1 cellular context compared by ENCODE assay signal in the genomic region with DNA sequence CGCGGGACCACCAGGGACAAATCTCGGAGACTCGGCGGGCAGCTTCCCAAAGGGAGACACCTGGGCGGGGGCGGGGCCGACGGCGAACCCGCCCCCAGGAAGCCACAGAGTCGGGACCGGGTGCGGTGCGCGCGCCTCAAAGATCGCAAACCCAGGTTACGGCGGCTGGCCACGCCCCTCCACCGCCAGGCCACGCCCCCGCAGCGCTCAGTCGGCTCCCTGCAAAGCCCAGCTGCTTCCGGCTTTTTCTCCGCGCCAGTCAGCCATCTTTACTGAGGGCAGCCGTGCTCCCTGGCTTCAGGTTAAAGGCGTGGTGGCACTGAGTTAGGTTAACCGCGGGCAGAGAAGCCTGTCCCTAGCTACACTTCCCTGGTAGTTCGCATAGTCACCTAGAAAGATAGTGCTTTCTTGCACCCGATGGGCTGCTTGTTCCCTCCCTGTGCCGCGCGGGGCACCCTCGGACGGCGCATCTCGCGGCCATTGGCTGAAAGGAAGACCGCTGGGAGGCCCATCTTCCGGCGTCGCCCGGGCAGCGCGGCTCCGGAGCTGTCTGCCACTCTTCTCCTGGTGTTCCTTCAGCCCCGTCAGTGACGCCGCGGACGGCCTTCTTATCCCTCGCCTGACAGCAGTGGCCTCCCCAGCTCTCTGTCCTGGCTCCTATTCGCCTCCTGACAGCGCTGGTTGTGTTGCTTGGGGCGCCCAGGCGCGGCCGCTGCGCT.
TF ChIP-seq lines count a peak whose summit lies in the region.

TSS of gene TBC1D2 (minus strand) at position 72 of the 719 bp plus-strand sequence. CDS start 108 bp downstream, outside the sequence.

TF ChIP-seq in HepG2, 621 proteins besides CTCF, POLR2A, EP300 and RAD21 (continued from another document and continues in another):
- peak; percentile 71; the same call in 2 of the 3 replicates for TF ChIP-seq MXI1 (IDR thresholded peaks at IDR 0.05; ENCODE audit: borderline replicate concordance, low read depth, low read length)
- peak; percentile 19; the same call in 1 of the 2 replicates for TF ChIP-seq CSRNP1 (CRISPR knock-in tag; IDR thresholded peaks at IDR 0.05)
- peak; percentile 32; the same call in 1 of the 2 replicates for TF ChIP-seq ISL2 (CRISPR knock-in tag; IDR thresholded peaks at IDR 0.05)
- peak; percentile 79; the same call in 1 of the 2 replicates for TF ChIP-seq IRF2 (CRISPR knock-in tag; IDR thresholded peaks at IDR 0.05)
- peak; percentile 87 for TF ChIP-seq ZNF691 (CRISPR knock-in tag; IDR thresholded peaks at IDR 0.05; ENCODE audit: borderline replicate concordance, low read depth)
- 0 out of 2 replicates have a peak, but pooled peaks have one; percentile 63 for TF ChIP-seq ETV6 (CRISPR knock-in tag; conservative IDR thresholded peaks at IDR 0.05)
- peak; percentile 88 for TF ChIP-seq ZNF263 (CRISPR knock-in tag; IDR thresholded peaks at IDR 0.05)
- TF ChIP-seq TMF1 (CRISPR knock-in tag; IDR thresholded peaks at IDR 0.05; ENCODE audit: low read depth) = peak; percentile 56; the same call in 1 of the 2 replicates
- TF ChIP-seq, protein P1, sequence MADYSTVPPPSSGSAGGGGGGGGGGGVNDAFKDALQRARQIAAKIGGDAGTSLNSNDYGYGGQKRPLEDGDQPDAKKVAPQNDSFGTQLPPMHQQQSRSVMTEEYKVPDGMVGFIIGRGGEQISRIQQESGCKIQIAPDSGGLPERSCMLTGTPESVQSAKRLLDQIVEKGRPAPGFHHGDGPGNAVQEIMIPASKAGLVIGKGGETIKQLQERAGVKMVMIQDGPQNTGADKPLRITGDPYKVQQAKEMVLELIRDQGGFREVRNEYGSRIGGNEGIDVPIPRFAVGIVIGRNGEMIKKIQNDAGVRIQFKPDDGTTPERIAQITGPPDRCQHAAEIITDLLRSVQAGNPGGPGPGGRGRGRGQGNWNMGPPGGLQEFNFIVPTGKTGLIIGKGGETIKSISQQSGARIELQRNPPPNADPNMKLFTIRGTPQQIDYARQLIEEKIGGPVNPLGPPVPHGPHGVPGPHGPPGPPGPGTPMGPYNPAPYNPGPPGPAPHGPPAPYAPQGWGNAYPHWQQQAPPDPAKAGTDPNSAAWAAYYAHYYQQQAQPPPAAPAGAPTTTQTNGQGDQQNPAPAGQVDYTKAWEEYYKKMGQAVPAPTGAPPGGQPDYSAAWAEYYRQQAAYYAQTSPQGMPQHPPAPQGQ (CRISPR knock-in tag; IDR thresholded peaks at IDR 0.05; ENCODE audit: borderline replicate concordance) = peak; percentile 77; the same call in 1 of the 2 replicates
- 0 out of 2 replicates have a peak, but pooled peaks have one; percentile 60 for TF ChIP-seq KLF13 (CRISPR knock-in tag; IDR thresholded peaks at IDR 0.05)
- TF ChIP-seq FOXK1 (CRISPR knock-in tag; IDR thresholded peaks at IDR 0.05; ENCODE audit: borderline replicate concordance, low read depth) = peak; percentile 39; the same call in 1 of the 2 replicates
- TF ChIP-seq TRIM24 (CRISPR knock-in tag; IDR thresholded peaks at IDR 0.05) = no peak
- TF ChIP-seq NR2C2 (CRISPR knock-in tag; IDR thresholded peaks at IDR 0.05; ENCODE audit: borderline replicate concordance) = peak; percentile 87
- no peak; the same call in 1 of the 2 replicates for TF ChIP-seq CBX5 (CRISPR knock-in tag; IDR thresholded peaks at IDR 0.05; ENCODE audit: borderline replicate concordance)
- TF ChIP-seq ZFAT (CRISPR knock-in tag; conservative IDR thresholded peaks at IDR 0.05) = 0 out of 2 replicates have a peak, but pooled peaks have one; percentile 49
- peak; percentile 44; the same call in 1 of the 2 replicates for TF ChIP-seq ZNF234 (CRISPR knock-in tag; conservative IDR thresholded peaks at IDR 0.05)
- TF ChIP-seq CENPX (CRISPR knock-in tag; IDR thresholded peaks at IDR 0.05) = no peak
- peak; percentile 67; the same call in 1 of the 2 replicates for TF ChIP-seq RARG (CRISPR knock-in tag; IDR thresholded peaks at IDR 0.05; ENCODE audit: low read depth)
- 0 out of 2 replicates have a peak, but pooled peaks have one; percentile 34 for TF ChIP-seq MED13 (CRISPR knock-in tag; IDR thresholded peaks at IDR 0.05)
- TF ChIP-seq ZNF547 (CRISPR knock-in tag; IDR thresholded peaks at IDR 0.05) = peak; percentile 61
- peak; percentile 82 for TF ChIP-seq ZNF781 (CRISPR knock-in tag; IDR thresholded peaks at IDR 0.05; ENCODE audit: borderline replicate concordance, not compliant biosample characterization)
- 0 out of 2 replicates have a peak, but pooled peaks have one; percentile 19 for TF ChIP-seq ZBTB7B (CRISPR knock-in tag; IDR thresholded peaks at IDR 0.05)
- TF ChIP-seq CCDC6 (CRISPR knock-in tag; IDR thresholded peaks at IDR 0.05) = no peak; the same call in 1 of the 2 replicates
- TF ChIP-seq ZFP90 (CRISPR knock-in tag; IDR thresholded peaks at IDR 0.05; ENCODE audit: borderline replicate concordance) = peak; percentile 71; the same call in 1 of the 2 replicates
- TF ChIP-seq SMYD3 (CRISPR knock-in tag; IDR thresholded peaks at IDR 0.05) = 0 out of 2 replicates have a peak, but pooled peaks have one; percentile 17
- peak; percentile 78 for TF ChIP-seq TAF1 (CRISPR knock-in tag; IDR thresholded peaks at IDR 0.05)
- peak; percentile 70; the same call in 1 of the 2 replicates for TF ChIP-seq MXD4 (CRISPR knock-in tag; IDR thresholded peaks at IDR 0.05)
- TF ChIP-seq TRAFD1 (CRISPR knock-in tag; IDR thresholded peaks at IDR 0.05; ENCODE audit: borderline replicate concordance) = no peak
- TF ChIP-seq MTF1 (CRISPR knock-in tag; IDR thresholded peaks at IDR 0.05) = no peak; the same call in 1 of the 2 replicates
- TF ChIP-seq ZIK1 (CRISPR knock-in tag; IDR thresholded peaks at IDR 0.05; ENCODE audit: borderline replicate concordance, low read depth) = peak; percentile 45; the same call in 1 of the 2 replicates
- TF ChIP-seq ZNF788 (CRISPR knock-in tag; IDR thresholded peaks at IDR 0.05; ENCODE audit: borderline replicate concordance) = peak; percentile 79; the same call in 1 of the 2 replicates
- no peak for TF ChIP-seq ZNF256 (CRISPR knock-in tag; conservative IDR thresholded peaks at IDR 0.05)
- TF ChIP-seq ZNF720 (CRISPR knock-in tag; IDR thresholded peaks at IDR 0.05) = 0 out of 2 replicates have a peak, but pooled peaks have one; percentile 46
- 0 out of 2 replicates have a peak, but pooled peaks have one; percentile 72 for TF ChIP-seq ZBTB3 (CRISPR knock-in tag; IDR thresholded peaks at IDR 0.05; ENCODE audit: borderline replicate concordance, low read depth)
- TF ChIP-seq ZFX (CRISPR knock-in tag; IDR thresholded peaks at IDR 0.05; ENCODE audit: low read depth) = peak; percentile 95
- no peak for TF ChIP-seq SP1 (IDR thresholded peaks at IDR 0.05)
- TF ChIP-seq SP1 (CRISPR knock-in tag; IDR thresholded peaks at IDR 0.05) = peak; percentile 75; the same call in 1 of the 2 replicates
- TF ChIP-seq AHDC1 (CRISPR knock-in tag; IDR thresholded peaks at IDR 0.05; ENCODE audit: borderline replicate concordance) = peak; percentile 55; the same call in 1 of the 2 replicates
- TF ChIP-seq ZNF430 (CRISPR knock-in tag; IDR thresholded peaks at IDR 0.05) = peak; percentile 81
- 0 out of 2 replicates have a peak, but pooled peaks have one; percentile 40 for TF ChIP-seq SMAD1 (CRISPR knock-in tag; IDR thresholded peaks at IDR 0.05; ENCODE audit: borderline replicate concordance, low read depth)
- TF ChIP-seq SOX13 (IDR thresholded peaks at IDR 0.05) = no peak
- TF ChIP-seq SOX13 (CRISPR knock-in tag; conservative IDR thresholded peaks at IDR 0.05 in 1 of 2, IDR thresholded peaks at IDR 0.05 in 1 of 2) = peak in 1 of 2 experiments; percentile 34; a peak in 1 of 4 replicates
- no peak for TF ChIP-seq NFE2L2 (IDR thresholded peaks at IDR 0.05; ENCODE audit: low read length)
- TF ChIP-seq ZNF777 (CRISPR knock-in tag; IDR thresholded peaks at IDR 0.05) = peak; percentile 92
- peak; percentile 87 for TF ChIP-seq YEATS2 (CRISPR knock-in tag; IDR thresholded peaks at IDR 0.05; ENCODE audit: borderline replicate concordance)
- peak; percentile 79; the same call in 1 of the 2 replicates for TF ChIP-seq ZBTB8A (CRISPR knock-in tag; IDR thresholded peaks at IDR 0.05; ENCODE audit: borderline replicate concordance, low read depth)
- peak; percentile 43; the same call in 1 of the 2 replicates for TF ChIP-seq ARID5B (CRISPR knock-in tag; IDR thresholded peaks at IDR 0.05)
